ENCODE assay signal across 21 cellular contexts in the genomic region with DNA sequence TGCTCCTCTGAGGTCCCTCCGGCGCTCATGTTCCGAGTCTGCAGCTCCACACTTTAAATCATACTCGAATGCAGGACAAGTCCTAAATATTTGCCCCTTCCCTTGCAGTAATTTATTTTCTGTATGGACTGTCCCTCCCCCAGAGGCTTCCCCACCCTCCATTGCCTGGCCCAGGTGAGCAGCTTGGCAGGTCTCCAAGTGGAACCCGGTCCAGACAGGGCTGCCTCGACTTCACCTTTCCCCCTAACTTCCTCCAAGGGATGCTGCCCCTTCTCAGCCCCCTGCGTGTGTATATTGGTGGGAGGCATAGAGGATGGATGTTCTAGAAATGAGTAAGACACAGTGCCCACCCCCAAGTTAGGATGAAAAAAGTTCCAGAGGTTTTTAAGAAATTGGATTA. TPM values are rescaled to one million over a fixed set of nuclear protein-coding genes. Genes with fewer than 3 reads are reported as not detected.
"Had no signal": no experiment of that assay in that cellular context is flagged by ENCODE, and none has a peak within 500 bp of the region (broad histone marks: within the 10 kb centered on the region; RNA-seq: fewer than 3 reads in every experiment).

No MANE protein-coding gene starts in this region.

- DNase-seq: activated B cell treated with CpG ODN at 0.5 μM for 24 hours; activated CD4-positive, alpha-beta T cell treated with anti-CD3 and anti-CD28 coated beads, Interleukin-2, amount 10 ng/mL, durations not matched to agents 24 days and 14 days; activated CD8-positive, alpha-beta memory T cell treated with anti-CD3 and anti-CD28 coated beads, Interleukin-2, amount 50 U/mL, for 48 hours; activated naive CD4-positive, alpha-beta T cell treated with Interleukin-2 at 50 U/mL for 16 hours; body of pancreas; foreskin fibroblast; nephron progenitor cell; posterior cingulate gyrus; retina; stimulated activated CD4-positive, alpha-beta T cell treated with anti-CD3 and anti-CD28 coated beads, Interleukin-12 subunit alpha, Interleukin-12 subunit beta, amount 100 ng/mL, for 4 hours; stimulated activated CD4-positive, alpha-beta T cell treated with anti-CD3 and anti-CD28 coated beads, Interleukin-1b, Interleukin-23, amount 100 ng/mL, for 48 hours; stimulated activated CD8-positive, alpha-beta memory T cell treated with anti-CD3 and anti-CD28 coated beads, Interleukin-4, amount 100 ng/mL, for 48 hours; stimulated activated naive CD4-positive, alpha-beta T cell treated with Interleukin-2 at 50 U/mL for 16 hours; T-helper 9 cell; thyroid gland had no signal

- H3K27me3 ChIP-seq: body of pancreas, hepatocyte, thyroid gland had no signal

- H3K4me3 Mint-ChIP-seq: nephron progenitor cell had no signal

- H3K27ac Mint-ChIP-seq: nephron progenitor cell had no signal

- H3K9me3 ChIP-seq: body of pancreas, thyroid gland had no signal

- H3K4me3 ChIP-seq: body of pancreas, hepatocyte, thyroid gland had no signal

- H3K9me3 Mint-ChIP-seq: activated B cell treated with CpG ODN at 0.5 μM for 24 hours; activated CD4-positive, alpha-beta T cell treated with anti-CD3 and anti-CD28 coated beads, Interleukin-2, amount 10 ng/mL, durations not matched to agents 24 days and 14 days; nephron progenitor cell had no signal

RNA-seq across cellular contexts. Expression of a gene that starts 5.4 kb away (rescaled TPM):
- total RNA-seq: activated B cell treated with CpG ODN at 0.5 μM for 24 hours; activated CD4-positive, alpha-beta T cell treated with anti-CD3 and anti-CD28 coated beads, Interleukin-2, amount 10 ng/mL, durations not matched to agents 24 days and 14 days; body of pancreas; cardiac septum; dermis microvascular lymphatic vessel endothelial cell; hepatocyte; lower leg skin; mesenteric fat pad; subcutaneous adipose tissue; thyroid gland had no signal

RNA-seq across cellular contexts. Expression of a gene that starts 12.9 kb away (rescaled TPM):
- total RNA-seq: activated B cell treated with CpG ODN at 0.5 μM for 24 hours; activated CD4-positive, alpha-beta T cell treated with anti-CD3 and anti-CD28 coated beads, Interleukin-2, amount 10 ng/mL, durations not matched to agents 24 days and 14 days; dermis microvascular lymphatic vessel endothelial cell had no signal
